1 cellular context compared by ENCODE assay signal in the genomic region with DNA sequence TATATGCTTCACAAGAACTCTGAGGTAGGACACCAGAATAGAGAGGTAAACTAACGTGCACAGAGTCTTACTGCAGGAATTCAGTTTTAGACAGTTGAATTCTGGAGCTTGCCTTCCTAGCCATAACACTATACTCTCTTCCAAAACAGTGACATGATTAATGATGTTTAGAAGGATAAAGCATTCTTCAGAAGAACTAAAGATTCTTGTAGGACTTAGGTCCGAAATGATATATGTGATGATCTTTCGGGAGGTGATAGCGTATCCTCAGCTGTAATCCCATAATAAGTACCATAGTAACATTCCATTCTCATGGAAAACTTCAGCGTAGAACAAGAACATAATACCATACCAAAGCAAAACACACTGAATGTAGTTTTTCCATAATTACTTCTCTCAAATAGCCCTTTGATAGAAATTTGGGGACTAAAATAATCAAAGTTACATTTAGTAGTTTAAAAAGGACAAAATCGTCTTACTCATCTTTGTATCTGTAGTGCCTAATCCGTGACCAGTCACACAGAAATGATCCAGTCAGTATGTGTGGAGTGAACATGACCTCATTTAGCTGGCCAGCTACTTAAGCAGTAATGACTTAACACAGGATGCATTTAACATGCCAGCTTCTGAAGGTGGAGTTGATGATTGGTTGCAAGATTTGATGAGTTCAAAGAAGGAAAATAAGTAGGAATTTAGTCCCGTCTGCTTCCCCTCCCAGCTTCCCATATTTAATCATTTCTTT.
TF ChIP-seq lines count a peak whose summit lies in the region.

No MANE protein-coding gene starts in this region.

TF ChIP-seq in K562, 482 proteins besides CTCF, POLR2A, EP300 and RAD21:
- TF ChIP-seq ZNF444 (CRISPR knock-in tag; IDR thresholded peaks at IDR 0.05) (no peak), HDAC8 (tag; IDR thresholded peaks at IDR 0.05) (no peak), SMAD4 (CRISPR knock-in tag; conservative IDR thresholded peaks at IDR 0.05) (no peak), ZC3H8 (IDR thresholded peaks at IDR 0.05) (no peak), MEIS2 (IDR thresholded peaks at IDR 0.05; ENCODE audit: partially characterized antibody) (peak; percentile 28)
- TF ChIP-seq, protein P1, sequence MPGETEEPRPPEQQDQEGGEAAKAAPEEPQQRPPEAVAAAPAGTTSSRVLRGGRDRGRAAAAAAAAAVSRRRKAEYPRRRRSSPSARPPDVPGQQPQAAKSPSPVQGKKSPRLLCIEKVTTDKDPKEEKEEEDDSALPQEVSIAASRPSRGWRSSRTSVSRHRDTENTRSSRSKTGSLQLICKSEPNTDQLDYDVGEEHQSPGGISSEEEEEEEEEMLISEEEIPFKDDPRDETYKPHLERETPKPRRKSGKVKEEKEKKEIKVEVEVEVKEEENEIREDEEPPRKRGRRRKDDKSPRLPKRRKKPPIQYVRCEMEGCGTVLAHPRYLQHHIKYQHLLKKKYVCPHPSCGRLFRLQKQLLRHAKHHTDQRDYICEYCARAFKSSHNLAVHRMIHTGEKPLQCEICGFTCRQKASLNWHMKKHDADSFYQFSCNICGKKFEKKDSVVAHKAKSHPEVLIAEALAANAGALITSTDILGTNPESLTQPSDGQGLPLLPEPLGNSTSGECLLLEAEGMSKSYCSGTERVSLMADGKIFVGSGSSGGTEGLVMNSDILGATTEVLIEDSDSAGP (CRISPR knock-in tag; IDR thresholded peaks at IDR 0.05) = no peak
